In the genomic region with DNA sequence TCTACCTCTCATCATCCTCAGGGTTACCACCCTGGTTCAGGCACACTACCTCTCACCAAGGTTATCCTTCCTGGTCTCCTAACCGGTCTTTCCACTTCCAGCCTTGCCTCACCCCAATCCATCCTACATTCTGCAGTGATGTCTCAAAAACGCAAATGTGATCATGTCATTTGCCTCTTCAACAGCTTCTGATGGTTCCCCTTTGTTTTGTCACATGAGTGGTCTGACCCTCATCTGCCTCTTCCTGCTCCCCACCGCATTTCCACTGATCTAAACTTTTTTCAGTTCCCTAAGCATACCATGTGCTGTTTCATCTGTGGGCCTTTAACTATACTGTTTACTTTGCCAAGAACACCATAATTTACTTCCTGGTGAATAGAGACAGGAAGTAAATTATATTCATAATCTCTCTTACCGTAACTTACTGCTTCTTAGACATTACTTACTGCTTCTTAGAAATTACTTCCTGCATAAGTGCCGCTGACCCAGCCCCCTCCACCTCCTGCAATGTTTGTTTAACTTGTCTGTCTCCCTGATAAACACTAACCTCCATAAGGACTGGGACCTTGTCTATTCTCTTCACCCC, we compare ENCODE assay signal across 8 cellular contexts. TPM values are rescaled to one million over a fixed set of nuclear protein-coding genes. Genes with fewer than 3 reads are reported as not detected.
DNase-seq lines count a peak whose midpoint lies in the region; ATAC-seq and TF ChIP-seq lines count a peak whose summit lies in the region.

No MANE protein-coding gene starts in this region.

- no peak overlapping the region for H3K4me3 Mint-ChIP-seq in activated naive CD4-positive, alpha-beta T cell treated with anti-CD3 and anti-CD28 coated beads for 36 hours
- no peak overlapping the region for H3K4me3 Mint-ChIP-seq in activated CD8-positive, alpha-beta T cell treated with anti-CD3 and anti-CD28 coated beads for 36 hours

- H3K9me3 ChIP-seq in esophagus muscularis mucosa, result no peaks in the 10 kb centered on the region

- TF ChIP-seq CTCF in activated CD8-positive, alpha-beta T cell treated with anti-CD3 and anti-CD28 coated beads for 36 hours (IDR thresholded peaks at IDR 0.05), result no peak
- no peak for TF ChIP-seq CTCF in esophagus muscularis mucosa (IDR thresholded peaks at IDR 0.05)

- no peaks in the 10 kb centered on the region for H3K27me3 ChIP-seq in esophagus muscularis mucosa

- no peaks in the 10 kb centered on the region for H3K4me1 ChIP-seq in esophagus muscularis mucosa

- 63% methylated on average over 5 of the region's 5 CpGs for WGBS in esophagus muscularis mucosa

- H3K27me3 Mint-ChIP-seq in activated naive CD4-positive, alpha-beta T cell treated with anti-CD3 and anti-CD28 coated beads for 36 hours (ENCODE audit: low read depth), result no peaks in the 10 kb centered on the region
- peaks cover 3% of the 10 kb centered on the region for H3K27me3 Mint-ChIP-seq in activated CD8-positive, alpha-beta T cell treated with anti-CD3 and anti-CD28 coated beads for 36 hours

- no peak for TF ChIP-seq EP300 in esophagus muscularis mucosa (IDR thresholded peaks at IDR 0.05)

- DNase-seq in activated naive CD4-positive, alpha-beta T cell treated with anti-CD3 and anti-CD28 coated beads for 36 hours, result peak; percentile 58
- DNase-seq in activated naive CD4-positive, alpha-beta T cell treated with Interleukin-2 at 50 U/mL for 16 hours, result no peak
- DNase-seq in activated CD8-positive, alpha-beta T cell treated with anti-CD3 and anti-CD28 coated beads for 36 hours, result peak; percentile 33
- DNase-seq in pons (ENCODE audit: low spot score) (peak; percentile 68), esophagus muscularis mucosa (ENCODE audit: extremely low spot score) (no peak), nucleus accumbens (lab: John Stamatoyannopoulos, UW) (no peak), NCI-H146 (lab: John Stamatoyannopoulos, UW) (no peak)

- POLR2A ChIA-PET in activated CD8-positive, alpha-beta T cell treated with anti-CD3 and anti-CD28 coated beads for 36 hours (lab: Charles Lee), result interaction anchor here (0.7 kb wide), 1 partner anchor 23 kb away, joined by 3 read pairs; no protein-coding TSS in a partner anchor

- H3K36me3 ChIP-seq in esophagus muscularis mucosa, result no peaks in the 10 kb centered on the region

- no peak overlapping the region for H3K27ac Mint-ChIP-seq in activated naive CD4-positive, alpha-beta T cell treated with anti-CD3 and anti-CD28 coated beads for 36 hours
- no peak overlapping the region for H3K27ac Mint-ChIP-seq in activated CD8-positive, alpha-beta T cell treated with anti-CD3 and anti-CD28 coated beads for 36 hours

- H3K36me3 Mint-ChIP-seq in activated naive CD4-positive, alpha-beta T cell treated with anti-CD3 and anti-CD28 coated beads for 36 hours (ENCODE audit: low read depth), result no peaks in the 10 kb centered on the region
- no peaks in the 10 kb centered on the region for H3K36me3 Mint-ChIP-seq in activated CD8-positive, alpha-beta T cell treated with anti-CD3 and anti-CD28 coated beads for 36 hours (ENCODE audit: low read depth)

- no peak for TF ChIP-seq POLR2A in esophagus muscularis mucosa (IDR thresholded peaks at IDR 0.05; ENCODE audit: low read depth)

- ATAC-seq in HG03175 (IDR thresholded peaks at IDR 0.05; ENCODE audit: unreplicated experiment), result peak; percentile 85
- ATAC-seq in activated CD8-positive, alpha-beta T cell treated with anti-CD3 and anti-CD28 coated beads for 36 hours, result peak; percentile 55

- intact Hi-C loops in activated naive CD4-positive, alpha-beta T cell treated with anti-CD3 and anti-CD28 coated beads for 36 hours (cut with micrococcal nuclease), result loop anchor here (1.0 to 5.0 kb wide), 9 partner anchors 9 to 1025 kb away; a partner anchor contains a TSS
- intact Hi-C loops in activated CD8-positive, alpha-beta T cell treated with anti-CD3 and anti-CD28 coated beads for 36 hours (cut with micrococcal nuclease), result no loop called here
- intact Hi-C loops in esophagus muscularis mucosa (cut with DNase I), result no loop called here

- CTCF ChIA-PET in activated naive CD4-positive, alpha-beta T cell treated with anti-CD3 and anti-CD28 coated beads for 36 hours (lab: Charles Lee), result no interaction called here
- CTCF ChIA-PET in activated CD8-positive, alpha-beta T cell treated with anti-CD3 and anti-CD28 coated beads for 36 hours (lab: Charles Lee), result interaction anchor here (0.8 kb wide), 1 partner anchor 398 kb away, joined by 4 read pairs; no protein-coding TSS in a partner anchor

- H3K27ac ChIP-seq in esophagus muscularis mucosa (replicated peaks in 1 of 4), result peak overlapping the region in 1 of 4 donors; percentile 27

- no peak overlapping the region for H3K4me3 ChIP-seq in esophagus muscularis mucosa

- no peaks in the 10 kb centered on the region for H3K9me3 Mint-ChIP-seq in activated naive CD4-positive, alpha-beta T cell treated with anti-CD3 and anti-CD28 coated beads for 36 hours
- no peaks in the 10 kb centered on the region for H3K9me3 Mint-ChIP-seq in activated CD8-positive, alpha-beta T cell treated with anti-CD3 and anti-CD28 coated beads for 36 hours

- H3K4me1 Mint-ChIP-seq in activated naive CD4-positive, alpha-beta T cell treated with anti-CD3 and anti-CD28 coated beads for 36 hours (ENCODE audit: low read depth), result peaks cover 8% of the 10 kb centered on the region
- H3K4me1 Mint-ChIP-seq in activated CD8-positive, alpha-beta T cell treated with anti-CD3 and anti-CD28 coated beads for 36 hours (ENCODE audit: low read depth), result peaks cover 13% of the 10 kb centered on the region

RNA-seq across cellular contexts. Expression of a gene that starts 27.1 kb away (rescaled TPM):
- total RNA-seq in activated naive CD4-positive, alpha-beta T cell treated with anti-CD3 and anti-CD28 coated beads for 36 hours, result under 1 TPM; 0.19 to 0.27 TPM
- under 1 TPM; 0.20 to 0.22 TPM for total RNA-seq in activated CD8-positive, alpha-beta T cell treated with anti-CD3 and anti-CD28 coated beads for 36 hours
- total RNA-seq in esophagus muscularis mucosa, result 1 to 10 TPM in 3 of 4 donors, under 1 TPM in 1; 0.83 to 7.1 (median 2.8) TPM

Comparison
In these comparisons a context has a peak if more than half of its experiments do, and no peak if none do; other contexts are left out.
1. DNase-seq: peak in activated naive CD4-positive, alpha-beta T cell treated with anti-CD3 and anti-CD28 coated beads for 36 hours (single experiment), activated CD8-positive, alpha-beta T cell treated with anti-CD3 and anti-CD28 coated beads for 36 hours (single experiment) and pons (single experiment); none in activated naive CD4-positive, alpha-beta T cell treated with Interleukin-2 at 50 U/mL for 16 hours (single experiment), esophagus muscularis mucosa (single experiment), nucleus accumbens (0 of 56) and NCI-H146 (single experiment).